In genomic region chr7:2517678-2518077, GRCh38 we compare ENCODE assay signal across 1 cellular context.
TF ChIP-seq lines count a peak whose summit lies in the region.

No MANE protein-coding gene starts in this region.

TF ChIP-seq in GM23338, 12 proteins besides CTCF, POLR2A, EP300 and RAD21:
- TF ChIP-seq ZNF462 (CRISPR knock-in tag; IDR thresholded peaks at IDR 0.05) (no peak), STAT1 (IDR thresholded peaks at IDR 0.05; ENCODE audit: unreplicated experiment) (no peak), JUNB (IDR thresholded peaks at IDR 0.05; ENCODE audit: unreplicated experiment) (no peak), POLR2AphosphoS5 (IDR thresholded peaks at IDR 0.05; ENCODE audit: low read depth) (no peak), REST (IDR thresholded peaks at IDR 0.05; ENCODE audit: unreplicated experiment) (no peak), ZNF331 (CRISPR knock-in tag; IDR thresholded peaks at IDR 0.05; ENCODE audit: low read depth) (no peak), CREB1 (CRISPR knock-in tag; IDR thresholded peaks at IDR 0.05; ENCODE audit: low read depth) (no peak), EZH2 (IDR thresholded peaks at IDR 0.05; ENCODE audit: low read depth, unreplicated experiment) (no peak), ZNF114 (CRISPR knock-in tag; IDR thresholded peaks at IDR 0.05) (no peak)
TF ChIP-seq in GM23338: peak in this region for 0.
